In the genomic region with DNA sequence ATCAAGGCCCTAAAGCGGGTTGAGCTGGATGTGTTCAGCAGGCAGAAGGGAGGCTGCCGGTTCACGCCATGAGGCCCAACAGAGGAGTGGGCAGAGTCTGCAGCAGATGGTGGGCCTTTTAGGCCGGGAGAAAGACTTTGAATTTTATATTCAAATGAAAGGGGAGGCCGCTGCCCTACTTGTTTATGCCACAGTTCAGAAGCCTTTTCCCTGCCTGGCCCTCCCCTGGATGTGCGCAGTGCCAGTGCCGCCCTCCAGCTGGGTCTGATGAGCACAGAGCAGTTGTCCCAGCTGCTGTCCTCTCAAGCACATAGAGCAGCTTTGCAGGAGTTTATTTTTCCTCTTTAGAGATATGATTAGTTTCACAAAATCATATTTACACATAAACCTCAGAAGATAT, we compare ENCODE assay signal across 10 cellular contexts.
"Had no signal": no experiment of that assay in that cellular context is flagged by ENCODE, and none has a peak within 500 bp of the region (broad histone marks: within the 10 kb centered on the region; RNA-seq: fewer than 3 reads in every experiment).

No MANE protein-coding gene starts in this region.

- H3K4me3 Mint-ChIP-seq: activated naive CD4-positive, alpha-beta T cell treated with anti-CD3 and anti-CD28 coated beads, Interleukin-2, amount 50 U/mL, for 24 hours; stimulated activated naive CD8-positive, alpha-beta T cell treated with anti-CD3 and anti-CD28 coated beads, Interleukin-15, amount 100 ng/mL, for 72 hours had no signal

- DNase-seq: activated CD4-positive, alpha-beta T cell treated with anti-CD3 and anti-CD28 coated beads, Interleukin-2, amount 50 U/mL, for 1 hour; activated CD4-positive, CD25-positive, alpha-beta regulatory T cell; effector CD4-positive, alpha-beta T cell; mammary epithelial cell; ovary; stimulated activated CD4-positive, alpha-beta T cell treated with anti-CD3 and anti-CD28 coated beads, Interleukin-4, amount 100 ng/mL, for 4 hours; stimulated activated naive CD8-positive, alpha-beta T cell treated with anti-CD3 and anti-CD28 coated beads, Interleukin-15, amount 100 ng/mL, for 72 hours; transverse colon had no signal

- H3K4me3 ChIP-seq: ovary, skin epidermis, transverse colon had no signal

- H3K27ac Mint-ChIP-seq: activated naive CD4-positive, alpha-beta T cell treated with anti-CD3 and anti-CD28 coated beads, Interleukin-2, amount 50 U/mL, for 24 hours had no signal

- H3K9me3 Mint-ChIP-seq: activated naive CD4-positive, alpha-beta T cell treated with anti-CD3 and anti-CD28 coated beads, Interleukin-2, amount 50 U/mL, for 24 hours; stimulated activated naive CD8-positive, alpha-beta T cell treated with anti-CD3 and anti-CD28 coated beads, Interleukin-15, amount 100 ng/mL, for 72 hours had no signal

- H3K4me1 ChIP-seq: transverse colon had no signal

- H3K4me1 Mint-ChIP-seq: activated naive CD4-positive, alpha-beta T cell treated with anti-CD3 and anti-CD28 coated beads, Interleukin-2, amount 50 U/mL, for 24 hours; stimulated activated naive CD8-positive, alpha-beta T cell treated with anti-CD3 and anti-CD28 coated beads, Interleukin-15, amount 100 ng/mL, for 72 hours had no signal

- H3K36me3 ChIP-seq: ovary, transverse colon had no signal

- H3K27me3 ChIP-seq: ovary, transverse colon had no signal

- ATAC-seq: stimulated activated naive CD8-positive, alpha-beta T cell treated with anti-CD3 and anti-CD28 coated beads, Interleukin-15, amount 100 ng/mL, for 72 hours had no signal

- H3K36me3 Mint-ChIP-seq: activated naive CD4-positive, alpha-beta T cell treated with anti-CD3 and anti-CD28 coated beads, Interleukin-2, amount 50 U/mL, for 24 hours had no signal

- H3K9me3 ChIP-seq: ovary, transverse colon had no signal

- H3K27ac ChIP-seq: ovary, skin epidermis, transverse colon had no signal
